Comparison of ENCODE assay signal across 8 cellular contexts in the genomic region with DNA sequence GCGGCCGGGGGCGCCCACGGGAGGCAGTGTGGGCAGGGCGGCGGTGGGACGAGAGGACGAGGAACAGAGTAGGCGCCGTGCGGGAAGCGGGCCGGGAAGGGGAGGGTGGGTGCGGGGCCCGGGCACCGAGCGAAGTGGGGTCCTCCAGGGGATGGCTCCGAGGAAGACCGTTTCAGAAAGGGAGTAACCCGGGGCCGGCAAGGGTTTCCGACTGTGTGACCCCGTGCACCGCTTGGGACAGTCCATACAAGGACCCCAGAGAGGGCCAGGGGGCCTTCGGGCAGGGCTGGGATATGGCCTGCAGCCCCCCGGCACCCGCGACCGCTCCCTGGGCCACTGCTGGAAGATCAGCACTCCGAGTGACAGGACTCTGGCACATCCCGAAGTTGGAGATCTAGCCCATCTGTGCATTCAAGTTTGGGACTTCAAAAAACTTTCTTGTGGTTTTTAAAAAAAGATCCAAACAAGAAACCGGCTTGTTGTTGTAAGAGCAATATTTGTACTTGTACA. TPM values are rescaled to one million over a fixed set of nuclear protein-coding genes. Genes with fewer than 3 reads are reported as not detected.
DNase-seq lines count a peak whose midpoint lies in the region; ATAC-seq, FAIRE-seq and TF ChIP-seq lines count a peak whose summit lies in the region.

No MANE protein-coding gene starts in this region.

- no peaks in the 10 kb centered on the region for H3K36me3 ChIP-seq in PC-9 (ENCODE audit: low read depth)
- no peaks in the 10 kb centered on the region for H3K36me3 ChIP-seq in mucosa of descending colon (ENCODE audit: low read depth)

- CTCF ChIA-PET in PC-9 (lab: Charles Lee): interaction anchor here (1.2 kb wide), 1 partner anchor 223 kb away, joined by 4 read pairs; no protein-coding TSS in a partner anchor

- peaks cover 69% of the 10 kb centered on the region for H3K27me3 Mint-ChIP-seq in dendritic cell treated with granulocyte-macrophage colony-stimulating factor and Interleukin-4, amounts not matched to agents 40 ng/mL and 50 ng/mL, for 4 days

- peaks cover 6% of the 10 kb centered on the region for H3K4me1 ChIP-seq in PC-9 (replicated peaks; ENCODE audit: insufficient read depth)
- H3K4me1 ChIP-seq in mucosa of descending colon (ENCODE audit: low read depth): no peaks in the 10 kb centered on the region

- peak overlapping the region; percentile 45 for H3K4me3 Mint-ChIP-seq in dendritic cell treated with granulocyte-macrophage colony-stimulating factor and Interleukin-4, amounts not matched to agents 40 ng/mL and 50 ng/mL, for 4 days

- peak overlapping the region; percentile 60 for H3K4me3 ChIP-seq in GM12875 (ENCODE audit: low read depth, low read length)
- peak overlapping the region; percentile 62; the same call in 1 of the 2 replicates for H3K4me3 ChIP-seq in PC-9
- peak overlapping the region; percentile 51 for H3K4me3 ChIP-seq in mucosa of descending colon

- FAIRE-seq in urothelium cell line (lab: Jason Lieb, UNC) (no peak), RCC 7860 (lab: Jason Lieb, UNC) (no peak)

- peak overlapping the region; percentile 75 for H3K4me2 ChIP-seq in PC-9

- no peaks in the 10 kb centered on the region for H3K9me2 ChIP-seq in PC-9 (ENCODE audit: insufficient read depth)

- no peaks in the 10 kb centered on the region for H3K36me3 Mint-ChIP-seq in dendritic cell treated with granulocyte-macrophage colony-stimulating factor and Interleukin-4, amounts not matched to agents 40 ng/mL and 50 ng/mL, for 4 days (ENCODE audit: low read depth)

- TF ChIP-seq CTCF in GM12875 (IDR thresholded peaks at IDR 0.05; ENCODE audit: borderline replicate concordance, insufficient read depth, low read depth, low read length) (no peak), PC-9 (conservative IDR thresholded peaks at IDR 0.05) (no peak), mucosa of descending colon (IDR thresholded peaks at IDR 0.05) (no peak)

- H3F3A ChIP-seq in PC-9 (ENCODE audit: insufficient read depth, low read depth): no peaks in the 10 kb centered on the region

- peak overlapping the region; percentile 76; the same call in 1 of the 2 replicates for H2AFZ ChIP-seq in PC-9

- no peak overlapping the region for H3K27ac Mint-ChIP-seq in dendritic cell treated with granulocyte-macrophage colony-stimulating factor and Interleukin-4, amounts not matched to agents 40 ng/mL and 50 ng/mL, for 4 days

- POLR2A ChIA-PET in PC-9 (lab: Charles Lee; ENCODE audit: unreplicated experiment): no interaction called here

- BruUV-seq in PC-9 (replicated peaks; lab: Mats Ljungman, UMichigan): no TSS peak

- no peaks in the 10 kb centered on the region for H3K79me2 ChIP-seq in PC-9 (ENCODE audit: low read depth)

- H3K9me3 Mint-ChIP-seq in dendritic cell treated with granulocyte-macrophage colony-stimulating factor and Interleukin-4, amounts not matched to agents 40 ng/mL and 50 ng/mL, for 4 days: no peaks in the 10 kb centered on the region

- DNase-seq in PC-9 (peak in 1 of 2 experiments; percentile 11), mucosa of descending colon (peak; percentile 49 to 60 (median 60)), urothelium cell line (ENCODE audit: low spot score) (peak; percentile 44), RCC 7860 (ENCODE audit: low spot score) (no peak)
- no peak for DNase-seq in stimulated activated CD4-positive, alpha-beta T cell treated with anti-CD3 and anti-CD28 coated beads, Interleukin-4, amount 100 ng/mL, for 24 hours

- no peaks in the 10 kb centered on the region for H4K20me1 ChIP-seq in PC-9 (ENCODE audit: insufficient read depth)

- no peaks in the 10 kb centered on the region for H3K9me3 ChIP-seq in PC-9 (ENCODE audit: insufficient read depth, low read depth)
- H3K9me3 ChIP-seq in mucosa of descending colon: no peaks in the 10 kb centered on the region

- H3K27me3 ChIP-seq in PC-9 (ENCODE audit: insufficient read depth, low read depth): no peaks in the 10 kb centered on the region

- H3K27ac ChIP-seq in PC-9: no peak overlapping the region

- H3K4me1 Mint-ChIP-seq in dendritic cell treated with granulocyte-macrophage colony-stimulating factor and Interleukin-4, amounts not matched to agents 40 ng/mL and 50 ng/mL, for 4 days (ENCODE audit: low read depth): peaks cover 5% of the 10 kb centered on the region

- intact Hi-C loops in PC-9 (cut with micrococcal nuclease; ENCODE audit: unreplicated experiment) (loop anchor here (10.0 kb wide), 2 partner anchors 227 to 1197 kb away; a partner anchor contains a TSS), mucosa of descending colon (cut with DNase I, micrococcal nuclease) (no loop called here)
- intact Hi-C loops in dendritic cell treated with granulocyte-macrophage colony-stimulating factor and Interleukin-4, amounts not matched to agents 40 ng/mL and 50 ng/mL, for 4 days (cut with micrococcal nuclease): loop anchor here (10.0 kb wide), 1 partner anchor 127 kb away; no protein-coding TSS in a partner anchor

- peak; percentile 1 for ATAC-seq in mucosa of descending colon
- no peak for ATAC-seq in GM18858 (IDR thresholded peaks at IDR 0.05; ENCODE audit: unreplicated experiment)

RNA-seq across cellular contexts. Expression of a gene that starts 0.4 kb away (rescaled TPM):
- total RNA-seq in PC-9 (2021): 8.9 and 9.6 TPM in 2 replicates
- total RNA-seq in mucosa of descending colon: 10 to 100 TPM in 1 of 3 donors, 1 to 10 TPM in 2; 4.7 to 28.4 (median 8.5) TPM

Comparison
In these comparisons a context has a peak if more than half of its experiments do, and no peak if none do; other contexts are left out.
1. DNase-seq: peak in mucosa of descending colon (3 of 3) and urothelium cell line (single experiment); none in RCC 7860 (single experiment) and stimulated activated CD4-positive, alpha-beta T cell treated with anti-CD3 and anti-CD28 coated beads, Interleukin-4, amount 100 ng/mL, for 24 hours (single experiment).
2. intact Hi-C loops: an anchor here in PC-9 (10.0 kb wide) and dendritic cell treated with granulocyte-macrophage colony-stimulating factor and Interleukin-4, amounts not matched to agents 40 ng/mL and 50 ng/mL, for 4 days (10.0 kb wide); none called in mucosa of descending colon.
3. Peak in every context shown above with its lines, with median percentiles within 50 percentile points of each other: H3K4me3 ChIP-seq.